ENCODE assay signal across 14 cellular contexts in the genomic region with DNA sequence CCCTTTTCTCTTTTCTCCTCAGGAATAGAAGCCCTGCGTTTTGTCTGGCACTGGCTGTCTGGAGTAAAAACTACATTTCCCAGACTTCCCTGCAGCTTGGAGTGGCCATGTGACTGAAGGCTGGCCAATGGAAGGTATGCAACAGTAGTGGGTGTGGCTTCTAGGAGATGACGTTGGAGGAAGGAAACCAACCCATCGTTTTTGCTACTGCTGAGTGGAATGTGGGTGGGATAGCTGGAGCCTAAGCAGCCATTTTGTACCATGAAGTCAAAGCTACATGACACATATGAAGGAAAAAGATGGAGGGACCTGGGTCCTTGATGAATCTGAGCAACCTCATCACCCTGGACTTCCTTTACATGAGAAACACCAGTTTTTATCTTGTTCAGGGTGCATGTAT. TPM values are rescaled to one million over a fixed set of nuclear protein-coding genes. Genes with fewer than 3 reads are reported as not detected.
DNase-seq lines count a peak whose midpoint lies in the region; ATAC-seq and TF ChIP-seq lines count a peak whose summit lies in the region.
"Had no signal": no experiment of that assay in that cellular context is flagged by ENCODE, and none has a peak within 500 bp of the region (broad histone marks: within the 10 kb centered on the region; RNA-seq: fewer than 3 reads in every experiment).

No MANE protein-coding gene starts in this region.

- no peaks in the 10 kb centered on the region for H3K4me1 Mint-ChIP-seq in activated naive CD8-positive, alpha-beta T cell treated with anti-CD3 and anti-CD28 coated beads, Interleukin-2, amount 50 U/mL, for 24 hours
- H3K4me1 Mint-ChIP-seq in glutamatergic neuron (ENCODE audit: low read depth, unreplicated experiment): no peaks in the 10 kb centered on the region

- peak; percentile 52 for ATAC-seq in left colon
- no peak for ATAC-seq in activated naive CD8-positive, alpha-beta T cell treated with anti-CD3 and anti-CD28 coated beads, Interleukin-2, amount 50 U/mL, for 24 hours

- intact Hi-C loops in left colon (cut with DNase I, micrococcal nuclease): no loop called here

- no peak for TF ChIP-seq CTCF in glutamatergic neuron (IDR thresholded peaks at IDR 0.05; ENCODE audit: partially characterized antibody, unreplicated experiment)

- H3K27ac Mint-ChIP-seq in activated naive CD8-positive, alpha-beta T cell treated with anti-CD3 and anti-CD28 coated beads, Interleukin-2, amount 50 U/mL, for 24 hours: no peak overlapping the region
- H3K27ac Mint-ChIP-seq in glutamatergic neuron (ENCODE audit: unreplicated experiment): no peak overlapping the region
- H3K27ac Mint-ChIP-seq: activated naive CD8-positive, alpha-beta T cell had no signal

- H3K27me3 Mint-ChIP-seq in activated naive CD8-positive, alpha-beta T cell treated with anti-CD3 and anti-CD28 coated beads, Interleukin-2, amount 50 U/mL, for 24 hours: no peaks in the 10 kb centered on the region
- peaks cover 2% of the 10 kb centered on the region for H3K27me3 Mint-ChIP-seq in glutamatergic neuron (ENCODE audit: unreplicated experiment)

- in situ Hi-C loops in G401 (cut with HindIII; ENCODE audit: low sequenced_read_pairs): no loop called here

- H3K36me3 Mint-ChIP-seq in activated naive CD8-positive, alpha-beta T cell treated with anti-CD3 and anti-CD28 coated beads, Interleukin-2, amount 50 U/mL, for 24 hours (ENCODE audit: low read depth): no peaks in the 10 kb centered on the region
- no peaks in the 10 kb centered on the region for H3K36me3 Mint-ChIP-seq in glutamatergic neuron (ENCODE audit: unreplicated experiment)
- H3K36me3 Mint-ChIP-seq: activated naive CD8-positive, alpha-beta T cell had no signal

- H3K9me3 Mint-ChIP-seq in activated naive CD8-positive, alpha-beta T cell treated with anti-CD3 and anti-CD28 coated beads, Interleukin-2, amount 50 U/mL, for 24 hours: no peaks in the 10 kb centered on the region
- H3K9me3 Mint-ChIP-seq in glutamatergic neuron (ENCODE audit: unreplicated experiment): no peaks in the 10 kb centered on the region

- DNase-seq in G401 (ENCODE audit: low spot score): peak; percentile 83
- peak; percentile 11 for DNase-seq in LHCN-M2 (ENCODE audit: low read depth)
- DNase-seq in amniotic epithelial cell (ENCODE audit: low read depth): peak; percentile 46
- DNase-seq in left colon: no peak
- DNase-seq in activated naive CD8-positive, alpha-beta T cell treated with anti-CD3 and anti-CD28 coated beads, Interleukin-2, amount 50 U/mL, for 24 hours: no peak
- DNase-seq in NCI-H2107 (lab: John Stamatoyannopoulos, UW): no peak
- no peak for DNase-seq in glutamatergic neuron
- DNase-seq in midbrain (lab: John Stamatoyannopoulos, UW): no peak
- DNase-seq: NCI-H2029; stimulated activated CD4-positive, alpha-beta T cell treated with anti-CD3 and anti-CD28 coated beads, Interleukin-12 subunit alpha, Interleukin-12 subunit beta, amount 100 ng/mL, for 4 hours had no signal

- H3K4me3 Mint-ChIP-seq in activated naive CD8-positive, alpha-beta T cell treated with anti-CD3 and anti-CD28 coated beads, Interleukin-2, amount 50 U/mL, for 24 hours: no peak overlapping the region
- H3K4me3 Mint-ChIP-seq in glutamatergic neuron (ENCODE audit: unreplicated experiment): no peak overlapping the region
- H3K4me3 Mint-ChIP-seq: activated naive CD8-positive, alpha-beta T cell had no signal

RNA-seq across cellular contexts. Expression of gene FGF3, which starts 19.6 kb away (rescaled TPM):
- total RNA-seq in G401 (2014; rRNA removed; shearing (Covaris generic)): not detected in 2 replicates
- total RNA-seq in LHCN-M2 (2014; rRNA removed) (not detected in 2 replicates), left colon (not detected), glutamatergic neuron (ENCODE audit: unreplicated experiment) (not detected)
- polyA plus RNA-seq in LHCN-M2 (2012): not detected
- total RNA-seq: mesenteric fat pad, subcutaneous adipose tissue had no signal
- polyA plus RNA-seq: esophagus had no signal

RNA-seq across cellular contexts. Expression of gene FGF4, which starts 24.4 kb away (rescaled TPM):
- not detected in 2 replicates for total RNA-seq in G401 (2014; rRNA removed; shearing (Covaris generic))
- total RNA-seq in LHCN-M2 (2014; rRNA removed): not detected in 2 replicates
- polyA plus RNA-seq in LHCN-M2 (2012): not detected
- total RNA-seq in left colon: not detected
- total RNA-seq in glutamatergic neuron (ENCODE audit: unreplicated experiment): 0.37 TPM
- total RNA-seq: mesenteric fat pad, subcutaneous adipose tissue had no signal
- polyA plus RNA-seq: esophagus had no signal

Comparison
In these comparisons a context has a peak if more than half of its experiments do, and no peak if none do; other contexts are left out.
1. DNase-seq: peak in G401 (single experiment), LHCN-M2 (single experiment) and amniotic epithelial cell (single experiment); none in left colon (0 of 2), activated naive CD8-positive, alpha-beta T cell treated with anti-CD3 and anti-CD28 coated beads, Interleukin-2, amount 50 U/mL, for 24 hours (single experiment), NCI-H2107 (single experiment), glutamatergic neuron (single experiment) and midbrain (single experiment).